ENCODE assay signal across 14 cellular contexts in genomic region chr16:11494029-11494428, GRCh38.
"Had no signal": no experiment of that assay in that cellular context is flagged by ENCODE, and none has a peak within 500 bp of the region (broad histone marks: within the 10 kb centered on the region; RNA-seq: fewer than 3 reads in every experiment).

No MANE protein-coding gene starts in this region.

- H3K36me3 ChIP-seq: adrenal gland, right atrium auricular region had no signal

- H3K4me2 ChIP-seq: smooth muscle cell had no signal

- H3K4me3 ChIP-seq: adrenal gland, mucosa of descending colon, right atrium auricular region, smooth muscle cell had no signal

- H3K27me3 ChIP-seq: adrenal gland, right atrium auricular region had no signal

- H3K9me3 Mint-ChIP-seq: stimulated activated effector memory CD8-positive, alpha-beta T cell treated with anti-CD3 and anti-CD28 coated beads, Interleukin-12 subunit alpha, Interleukin-12 subunit beta, amount 100 ng/mL, for 72 hours had no signal

- H3K4me3 Mint-ChIP-seq: activated CD4-positive, alpha-beta T cell treated with anti-CD3 and anti-CD28 coated beads, Interleukin-2, amount 10 ng/mL, durations not matched to agents 7 days and 5 days; immature natural killer cell; naive thymus-derived CD8-positive, alpha-beta T cell; stimulated activated effector memory CD8-positive, alpha-beta T cell treated with anti-CD3 and anti-CD28 coated beads, Interleukin-12 subunit alpha, Interleukin-12 subunit beta, amount 100 ng/mL, for 72 hours; type B pancreatic cell had no signal

- H3K36me3 Mint-ChIP-seq: stimulated activated effector memory CD8-positive, alpha-beta T cell treated with anti-CD3 and anti-CD28 coated beads, Interleukin-12 subunit alpha, Interleukin-12 subunit beta, amount 100 ng/mL, for 72 hours; type B pancreatic cell had no signal

- H3K27me3 Mint-ChIP-seq: activated CD4-positive, alpha-beta T cell treated with anti-CD3 and anti-CD28 coated beads, Interleukin-2, amount 10 ng/mL, durations not matched to agents 7 days and 5 days; naive thymus-derived CD8-positive, alpha-beta T cell; type B pancreatic cell had no signal

- DNase-seq: activated CD4-positive, alpha-beta T cell treated with anti-CD3 and anti-CD28 coated beads, Interleukin-2, amount 10 ng/mL, durations not matched to agents 7 days and 5 days; activated naive CD4-positive, alpha-beta T cell treated with anti-CD3 and anti-CD28 coated beads, Interleukin-2, amount 50 U/mL, for 16 hours; adrenal gland; caudate nucleus; glutamatergic neuron; left cardiac atrium; mucosa of descending colon; naive thymus-derived CD8-positive, alpha-beta T cell; substantia nigra had no signal

- H3K9me3 ChIP-seq: adrenal gland, mucosa of descending colon had no signal

- H3K27ac Mint-ChIP-seq: activated CD4-positive, alpha-beta T cell treated with anti-CD3 and anti-CD28 coated beads, Interleukin-2, amount 10 ng/mL, durations not matched to agents 7 days and 5 days; stimulated activated effector memory CD8-positive, alpha-beta T cell treated with anti-CD3 and anti-CD28 coated beads, Interleukin-12 subunit alpha, Interleukin-12 subunit beta, amount 100 ng/mL, for 72 hours; type B pancreatic cell had no signal

- ATAC-seq: left cardiac atrium; mucosa of descending colon; naive thymus-derived CD8-positive, alpha-beta T cell; stimulated activated effector memory CD8-positive, alpha-beta T cell treated with anti-CD3 and anti-CD28 coated beads, Interleukin-12 subunit alpha, Interleukin-12 subunit beta, amount 100 ng/mL, for 72 hours had no signal
